ENCODE assay signal across 30 cellular contexts in the genomic region with DNA sequence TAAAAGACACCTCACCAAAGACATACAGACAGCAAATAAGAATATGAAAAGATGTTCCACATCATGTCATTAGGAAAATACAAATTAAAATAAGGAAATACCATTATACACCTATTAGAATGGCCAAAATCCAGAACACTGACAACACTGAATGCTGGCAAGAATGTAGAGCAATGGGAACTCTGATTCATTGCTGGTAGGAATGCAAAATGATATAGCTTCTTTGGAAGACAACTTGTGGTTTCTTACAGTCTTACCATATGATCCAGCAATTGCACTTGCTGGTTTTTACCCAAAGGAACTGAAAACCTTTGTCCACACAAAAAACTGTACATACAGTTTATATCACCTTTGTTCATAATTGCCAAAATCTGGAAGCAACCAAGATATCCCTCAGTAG. TPM values are rescaled to one million over a fixed set of nuclear protein-coding genes. Genes with fewer than 3 reads are reported as not detected.
DNase-seq lines count a peak whose midpoint lies in the region; ATAC-seq and TF ChIP-seq lines count a peak whose summit lies in the region.
"Had no signal": no experiment of that assay in that cellular context is flagged by ENCODE, and none has a peak within 500 bp of the region (broad histone marks: within the 10 kb centered on the region; RNA-seq: fewer than 3 reads in every experiment).

No MANE protein-coding gene starts in this region.

- no peak overlapping the region for H2BK120ac ChIP-seq in mesenchymal stem cell (ENCODE audit: low read depth, low read length)

- no peak for ATAC-seq in HG03045 (IDR thresholded peaks at IDR 0.05; ENCODE audit: unreplicated experiment)
- ATAC-seq: right lobe of liver, Right ventricle myocardium inferior had no signal

- no peak overlapping the region for H2BK12ac ChIP-seq in mesenchymal stem cell (ENCODE audit: low read length in 2 of 2)

- H3K23ac ChIP-seq in mesenchymal stem cell (ENCODE audit: low read length in 2 of 2), result no peak overlapping the region

- H2AK5ac ChIP-seq in mesenchymal stem cell (ENCODE audit: low read length, severe bottlenecking), result no peak overlapping the region

- H3K4me1 ChIP-seq in mesenchymal stem cell (ENCODE audit: control insufficient read depth, insufficient read depth, low read depth, low read length), result no peaks in the 10 kb centered on the region
- H3K4me1 ChIP-seq: prostate gland had no signal

- H3K4me2 ChIP-seq in mesenchymal stem cell (ENCODE audit: low read length, poor library complexity, severe bottlenecking), result no peak overlapping the region
- H3K4me2 ChIP-seq: KMS-11, PC-9, SK-N-SH had no signal

- peaks cover 4% of the 10 kb centered on the region for H3K79me1 ChIP-seq in mesenchymal stem cell (replicated peaks; ENCODE audit: low read length, poor library complexity, severe bottlenecking)

- H2AFZ ChIP-seq in mesenchymal stem cell (ENCODE audit: low read depth, low read length), result no peak overlapping the region
- H2AFZ ChIP-seq: PC-9 had no signal

- DNase-seq in EL (peak; percentile 25), RPMI7951 (ENCODE audit: low read depth) (peak; percentile 3), brain microvascular endothelial cell (peak; percentile 16), kidney tubule cell (ENCODE audit: low spot score) (peak; percentile 17), SKM-1 (lab: John Stamatoyannopoulos, UW; ENCODE audit: unreplicated experiment) (no peak), Kasumi-1 (lab: John Stamatoyannopoulos, UW) (no peak), mesenchymal stem cell (no peak)
- DNase-seq: activated CD4-positive, alpha-beta T cell treated with anti-CD3 and anti-CD28 coated beads for 4 hours; activated effector memory CD4-positive, alpha-beta T cell treated with Interleukin-2 at 50 U/mL for 16 hours; activated naive CD8-positive, alpha-beta T cell treated with anti-CD3 and anti-CD28 coated beads for 36 hours; activated T-cell treated with anti-CD3 and anti-CD28 coated beads for 4 hours; CD8-positive, alpha-beta memory T cell; cerebellar nuclear complex; DMS 273 treated with DMSO at 0.1 percent for 48 hours; left ventricle myocardium inferior; naive B cell; NCI-H1436; NCI-H2081; NCI-H526; PC-9; right lobe of liver; SK-N-SH; stimulated activated CD4-positive, alpha-beta T cell treated with anti-CD3 and anti-CD28 coated beads, Interleukin-4, amount 100 ng/mL, for 1 hour had no signal

- no peak overlapping the region for H3K9ac ChIP-seq in mesenchymal stem cell (ENCODE audit: low read length)
- H3K9ac ChIP-seq: KMS-11, SK-N-SH had no signal

- H3K4ac ChIP-seq in mesenchymal stem cell (ENCODE audit: low read depth in 1 of 2, low read length in 2 of 2), result no peak overlapping the region

- H3K4me3 ChIP-seq in brain microvascular endothelial cell (ENCODE audit: low read depth, low read length), result no peak overlapping the region
- no peak overlapping the region for H3K4me3 ChIP-seq in mesenchymal stem cell (ENCODE audit: insufficient read depth in 1 of 2, low read depth in 1 of 2, low read length in 2 of 2)
- H3K4me3 ChIP-seq: left ventricle myocardium inferior, PC-9, prostate gland, right lobe of liver, tibial nerve had no signal

- H3K27me3 ChIP-seq in brain microvascular endothelial cell (replicated peaks), result no peaks in the 10 kb centered on the region
- H3K27me3 ChIP-seq in mesenchymal stem cell (ENCODE audit: control insufficient read depth in 1 of 2, insufficient read depth in 1 of 2, low read length in 2 of 2), result no peaks in the 10 kb centered on the region
- H3K27me3 ChIP-seq: right lobe of liver, tibial nerve had no signal

- no peak overlapping the region for H3K14ac ChIP-seq in mesenchymal stem cell (ENCODE audit: low read length in 2 of 2)

- H3K27ac ChIP-seq in brain microvascular endothelial cell (no peak overlapping the region), mesenchymal stem cell (ENCODE audit: low read length, poor library complexity, severe bottlenecking) (no peak overlapping the region)
- H3K27ac ChIP-seq: HL-60, KMS-11, left ventricle myocardium inferior, neutrophil, PC-9, prostate gland, right lobe of liver, tibial nerve had no signal

- no peak overlapping the region for H3K18ac ChIP-seq in mesenchymal stem cell (ENCODE audit: low read depth in 1 of 2, low read length in 2 of 2)

- TF ChIP-seq CTCF in brain microvascular endothelial cell (IDR thresholded peaks at IDR 0.05; ENCODE audit: low read depth, low read length, missing control alignments), result no peak

- H4K8ac ChIP-seq in mesenchymal stem cell (ENCODE audit: low read length), result no peak overlapping the region

- H3K9me3 ChIP-seq in mesenchymal stem cell (ENCODE audit: control insufficient read depth, low read length), result no peaks in the 10 kb centered on the region
- H3K9me3 ChIP-seq: left ventricle myocardium inferior, neutrophil, prostate gland, right lobe of liver, SK-N-SH had no signal

- no peak overlapping the region for H2BK15ac ChIP-seq in mesenchymal stem cell (ENCODE audit: low read depth, poor library complexity, severe bottlenecking)

- H4K91ac ChIP-seq in mesenchymal stem cell (ENCODE audit: low read length), result no peak overlapping the region

- H2BK5ac ChIP-seq in mesenchymal stem cell (ENCODE audit: low read depth, low read length, poor library complexity, severe bottlenecking), result no peak overlapping the region

- H3K36me3 ChIP-seq in brain microvascular endothelial cell (replicated peaks) (no peaks in the 10 kb centered on the region), mesenchymal stem cell (ENCODE audit: control insufficient read depth in 1 of 2, insufficient read depth in 2 of 2, low read depth in 1 of 2, low read length in 2 of 2) (peaks cover 0 to 11% of the 10 kb centered on the region in 2 experiments)
- H3K36me3 ChIP-seq: left ventricle myocardium inferior, neutrophil, prostate gland, right lobe of liver had no signal

- in situ Hi-C loops in brain microvascular endothelial cell (cut with HindIII; ENCODE audit: low pct_ligation_motif_present, low sequenced_read_pairs), result no loop called here

RNA-seq across cellular contexts. Expression of gene TMEM161B, which starts 6.5 kb away (rescaled TPM):
- 9.4 and 13.6 TPM in 2 replicates for total RNA-seq in RPMI7951 (2014; rRNA removed; shearing (Covaris generic))
- 6.9 TPM for polyA plus RNA-seq in mesenchymal stem cell (2013, experiment 1 of 2)
- 7.2 TPM for polyA plus RNA-seq in mesenchymal stem cell (2013, experiment 2 of 2)

Comparison
In these comparisons a context has a peak if more than half of its experiments do, and no peak if none do; other contexts are left out.
1. DNase-seq: peak in EL (single experiment), RPMI7951 (single experiment), brain microvascular endothelial cell (single experiment) and kidney tubule cell (single experiment); none in SKM-1 (single experiment), Kasumi-1 (0 of 2) and mesenchymal stem cell (single experiment).